ENCODE assay signal across 8 cellular contexts in the genomic region with DNA sequence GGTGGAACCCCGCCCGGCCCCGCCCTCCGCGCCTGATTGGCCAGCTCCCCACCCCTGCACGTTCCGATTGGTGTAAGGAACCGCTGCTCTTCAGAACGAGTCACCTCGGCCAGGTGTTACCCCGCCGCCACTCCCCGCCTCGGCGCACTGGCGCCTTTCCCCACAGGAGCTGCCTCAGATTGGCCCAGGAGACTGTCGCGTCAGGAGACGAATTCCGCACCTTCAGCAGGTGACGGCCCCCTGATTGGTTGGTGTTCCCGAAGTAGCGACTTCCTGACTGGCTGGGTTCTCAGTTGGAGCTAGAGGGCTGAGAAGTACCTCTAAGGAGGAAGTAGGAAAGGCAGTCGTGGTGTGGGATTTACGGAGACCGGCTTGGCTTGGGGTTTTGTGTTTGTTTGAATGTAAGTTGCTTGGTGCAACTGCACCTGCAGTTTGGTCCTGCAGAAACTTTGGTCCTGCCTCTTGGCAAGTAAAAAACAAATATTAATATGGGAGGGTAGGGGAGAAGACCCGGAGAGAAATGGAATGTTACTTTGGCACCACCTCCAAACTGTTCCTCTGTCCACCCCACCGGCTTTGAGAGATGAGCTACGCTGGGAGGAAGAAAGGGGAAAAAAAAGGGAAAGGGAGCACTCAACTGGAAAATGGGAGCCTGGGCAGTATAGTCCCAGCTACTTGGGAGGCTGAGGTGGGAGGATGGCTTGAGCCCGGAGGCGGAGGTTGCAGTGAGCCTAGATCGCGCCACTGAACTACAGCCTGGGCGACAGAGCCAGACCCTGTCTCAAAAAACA. TPM values are rescaled to one million over a fixed set of nuclear protein-coding genes. Genes with fewer than 3 reads are reported as not detected.
A peak's percentile ranks its signal among the peaks of the same experiment; 100 is the strongest.
DNase-seq lines count a peak whose midpoint lies in the region; ATAC-seq and TF ChIP-seq lines count a peak whose summit lies in the region.

No MANE protein-coding gene starts in this region.

- H3K27ac Mint-ChIP-seq in activated CD4-positive, alpha-beta T cell treated with anti-CD3 and anti-CD28 coated beads, Interleukin-2, amount 10 ng/mL, durations not matched to agents 24 days and 14 days: peak overlapping the region; percentile 86

- peak; percentile 70 for TF ChIP-seq POLR2A in right lobe of liver (IDR thresholded peaks at IDR 0.05)

- peak overlapping the region; percentile 97 to 98 (median 97) for H3K27ac ChIP-seq in right lobe of liver

- no peak for TF ChIP-seq CTCF in right lobe of liver (IDR thresholded peaks at IDR 0.05)

- peak; percentile 79 for ATAC-seq in GM19043 (IDR thresholded peaks at IDR 0.05; ENCODE audit: low read depth, unreplicated experiment)
- ATAC-seq in HG03280 (IDR thresholded peaks at IDR 0.05; ENCODE audit: unreplicated experiment): peak; percentile 87
- peak; percentile 75 to 96 (median 92) for ATAC-seq in right lobe of liver

- H3K4me3 ChIP-seq in right lobe of liver: peak overlapping the region; percentile 70 to 91 (median 78)

- no peaks in the 10 kb centered on the region for H3K9me3 Mint-ChIP-seq in activated CD4-positive, alpha-beta T cell treated with anti-CD3 and anti-CD28 coated beads, Interleukin-2, amount 10 ng/mL, durations not matched to agents 24 days and 14 days

- H3K4me3 Mint-ChIP-seq in activated CD4-positive, alpha-beta T cell treated with anti-CD3 and anti-CD28 coated beads, Interleukin-2, amount 10 ng/mL, durations not matched to agents 24 days and 14 days: peak overlapping the region; percentile 94

- no peaks in the 10 kb centered on the region for H3K27me3 Mint-ChIP-seq in activated CD4-positive, alpha-beta T cell treated with anti-CD3 and anti-CD28 coated beads, Interleukin-2, amount 10 ng/mL, durations not matched to agents 24 days and 14 days

- peak; percentile 84 for DNase-seq in AG20443 (ENCODE audit: low spot score)
- peak; percentile 97 for DNase-seq in NCI-H510A (lab: John Stamatoyannopoulos, UW)
- peak; percentile 94 for DNase-seq in activated CD4-positive, alpha-beta T cell treated with anti-CD3 and anti-CD28 coated beads, Interleukin-2, amount 10 ng/mL, durations not matched to agents 24 days and 14 days
- DNase-seq in dermis blood vessel endothelial cell: peak; percentile 84
- DNase-seq in right lobe of liver: peak; percentile 96 to 98 (median 98)
- DNase-seq in stimulated activated CD4-positive, alpha-beta T cell treated with anti-CD3 and anti-CD28 coated beads, Interleukin-4, amount 100 ng/mL, for 48 hours (ENCODE audit: low read depth in 2 of 2): peak; percentile 75 to 80

- H3K4me1 Mint-ChIP-seq in activated CD4-positive, alpha-beta T cell treated with anti-CD3 and anti-CD28 coated beads, Interleukin-2, amount 10 ng/mL, durations not matched to agents 24 days and 14 days: peaks cover 38% of the 10 kb centered on the region

- peaks cover 5% of the 10 kb centered on the region for H3K36me3 Mint-ChIP-seq in activated CD4-positive, alpha-beta T cell treated with anti-CD3 and anti-CD28 coated beads, Interleukin-2, amount 10 ng/mL, durations not matched to agents 24 days and 14 days (ENCODE audit: low read depth)

- H3K4me1 ChIP-seq in right lobe of liver: peaks cover 0 to 33% (median 16%) of the 10 kb centered on the region in 4 donors

- no peaks in the 10 kb centered on the region for H3K9me3 ChIP-seq in right lobe of liver

- H3K27me3 ChIP-seq in right lobe of liver: no peaks in the 10 kb centered on the region

- WGBS in right lobe of liver (ENCODE audit: insufficient coverage, low coverage, low lambda C conversion rate, missing lambda C conversion rate): 33% methylated on average over 13 of the region's 34 CpGs

- H3K36me3 ChIP-seq in right lobe of liver: no peaks in the 10 kb centered on the region

- intact Hi-C loops in activated CD4-positive, alpha-beta T cell treated with anti-CD3 and anti-CD28 coated beads, Interleukin-2, amount 10 ng/mL, durations not matched to agents 24 days and 14 days (cut with micrococcal nuclease): loop anchor here (1.0 to 2.0 kb wide), 2 partner anchors 8 to 17 kb away; partner anchors contain the start of gene TSTD1
- intact Hi-C loops in right lobe of liver (cut with DNase I): no loop called here

RNA-seq across cellular contexts. Expression of gene F11R, which starts 0.4 kb away (rescaled TPM):
- 9.1 and 21.4 TPM in 2 replicates for total RNA-seq in activated CD4-positive, alpha-beta T cell treated with anti-CD3 and anti-CD28 coated beads, Interleukin-2, amount 10 ng/mL, durations not matched to agents 24 days and 14 days
- 304 and 318 TPM in 2 replicates for total RNA-seq in dermis blood vessel endothelial cell
- total RNA-seq in right lobe of liver: 100 to 1,000 TPM in 1 of 6 experiments, 10 to 100 TPM in 5; 48.3 to 119 (median 65.3) TPM

RNA-seq across cellular contexts. Expression of gene TSTD1, which starts 17.4 kb away (rescaled TPM):
- total RNA-seq in activated CD4-positive, alpha-beta T cell treated with anti-CD3 and anti-CD28 coated beads, Interleukin-2, amount 10 ng/mL, durations not matched to agents 24 days and 14 days: 41.7 and 49.7 TPM in 2 replicates
- 1.4 and 6.8 TPM in 2 replicates for total RNA-seq in dermis blood vessel endothelial cell
- 10 to 100 TPM; 16.3 to 60.8 (median 28.3) TPM for total RNA-seq in right lobe of liver

RNA-seq across cellular contexts. Expression of gene USF1, which starts 24.4 kb away (rescaled TPM):
- 46.5 and 48.6 TPM in 2 replicates for total RNA-seq in activated CD4-positive, alpha-beta T cell treated with anti-CD3 and anti-CD28 coated beads, Interleukin-2, amount 10 ng/mL, durations not matched to agents 24 days and 14 days
- total RNA-seq in dermis blood vessel endothelial cell (94.3 and 125 TPM in 2 replicates), right lobe of liver (10 to 100 TPM; 25.5 to 34.3 (median 28.1) TPM)

RNA-seq across cellular contexts. Expression of gene ARHGAP30, which starts 48.3 kb away (rescaled TPM):
- 134 and 139 TPM in 2 replicates for total RNA-seq in activated CD4-positive, alpha-beta T cell treated with anti-CD3 and anti-CD28 coated beads, Interleukin-2, amount 10 ng/mL, durations not matched to agents 24 days and 14 days
- total RNA-seq in dermis blood vessel endothelial cell (not detected in 2 replicates), right lobe of liver (1 to 10 TPM; 2.8 to 7.4 (median 3.6) TPM)

Comparison
In these comparisons a context has a peak if more than half of its experiments do, and no peak if none do; other contexts are left out.
1. Peak in every context shown above with its lines: DNase-seq, ATAC-seq, H3K4me3 ChIP-seq and H3K27ac ChIP-seq.